Comparison of ENCODE assay signal across 16 cellular contexts in the genomic region with DNA sequence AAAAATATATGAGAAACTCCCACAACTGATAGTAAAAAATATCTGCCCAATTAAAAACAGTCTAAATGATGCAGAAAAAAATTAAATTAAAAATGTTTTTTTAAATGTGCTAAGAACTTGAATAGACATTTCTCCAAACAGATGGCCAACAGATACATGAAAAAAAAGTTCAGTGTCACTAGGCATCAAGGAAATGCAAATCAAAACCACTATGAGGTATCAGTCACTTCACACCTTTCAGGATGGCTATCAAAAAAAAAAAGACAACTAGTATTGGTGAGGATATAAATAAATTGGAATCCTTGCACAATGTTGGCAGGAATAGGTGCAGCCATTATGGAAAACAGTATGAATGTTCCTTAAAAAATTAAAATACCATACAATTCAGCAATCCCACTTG. TPM values are rescaled to one million over a fixed set of nuclear protein-coding genes. Genes with fewer than 3 reads are reported as not detected.
DNase-seq lines count a peak whose midpoint lies in the region; ATAC-seq and TF ChIP-seq lines count a peak whose summit lies in the region.
"Had no signal": no experiment of that assay in that cellular context is flagged by ENCODE, and none has a peak within 500 bp of the region (broad histone marks: within the 10 kb centered on the region; RNA-seq: fewer than 3 reads in every experiment).

No MANE protein-coding gene starts in this region.

- in situ Hi-C loops in GM23248 (cut with MboI): no loop called here

- no peak overlapping the region for H3K4me3 Mint-ChIP-seq in immature natural killer cell
- H3K4me3 Mint-ChIP-seq: activated naive CD4-positive, alpha-beta T cell treated with anti-CD3 and anti-CD28 coated beads, Interleukin-2, amount 10 ng/mL, durations not matched to agents 7 days and 5 days; stimulated activated effector memory CD8-positive, alpha-beta T cell treated with anti-CD3 and anti-CD28 coated beads, Interleukin-12 subunit alpha, Interleukin-12 subunit beta, amount 100 ng/mL, for 72 hours had no signal

- H3K36me3 Mint-ChIP-seq in immature natural killer cell: peaks cover 11 to 16% (median 15%) of the 10 kb centered on the region in 3 donors

- DNase-seq in immature natural killer cell: peak in 2 of 3 donors; percentile 12 to 13
- DNase-seq in WERI-Rb-1: no peak
- no peak for DNase-seq in esophagus squamous epithelium (lab: John Stamatoyannopoulos, UW)
- DNase-seq in GM23248: no peak
- DNase-seq: activated CD4-positive, alpha-beta T cell treated with anti-CD3 and anti-CD28 coated beads for 4 hours; activated CD8-positive, alpha-beta memory T cell treated with anti-CD3 and anti-CD28 coated beads, Interleukin-2, amount 50 U/mL, for 48 hours; activated naive CD4-positive, alpha-beta T cell treated with anti-CD3 and anti-CD28 coated beads, Interleukin-2, amount 10 ng/mL, durations not matched to agents 7 days and 5 days; Peyer's patch; SK-N-SH; stimulated activated CD4-positive, alpha-beta T cell treated with anti-CD3 and anti-CD28 coated beads, Interleukin-12 subunit alpha, Interleukin-12 subunit beta, amount 100 ng/mL, for 4 hours; transverse colon had no signal

- no peak overlapping the region for H3K4me3 ChIP-seq in WERI-Rb-1 (ENCODE audit: low read depth, low read length)
- H3K4me3 ChIP-seq in esophagus squamous epithelium: no peak overlapping the region
- H3K4me3 ChIP-seq in GM23248: no peak overlapping the region
- H3K4me3 ChIP-seq: Peyer's patch, transverse colon had no signal

- TF ChIP-seq POLR2A in esophagus squamous epithelium (IDR thresholded peaks at IDR 0.05): no peak

- H3K9me2 ChIP-seq in GM23248 (ENCODE audit: insufficient read depth): no peaks in the 10 kb centered on the region
- H3K9me2 ChIP-seq: SK-N-SH had no signal

- peaks cover 94% of the 10 kb centered on the region for H3K79me2 ChIP-seq in GM23248 (ENCODE audit: insufficient read depth)

- intact Hi-C loops in esophagus squamous epithelium (cut with DNase I): no loop called here

- no peaks in the 10 kb centered on the region for H3K9me3 Mint-ChIP-seq in immature natural killer cell
- H3K9me3 Mint-ChIP-seq: activated naive CD4-positive, alpha-beta T cell treated with anti-CD3 and anti-CD28 coated beads, Interleukin-2, amount 10 ng/mL, durations not matched to agents 7 days and 5 days; stimulated activated effector memory CD8-positive, alpha-beta T cell treated with anti-CD3 and anti-CD28 coated beads, Interleukin-12 subunit alpha, Interleukin-12 subunit beta, amount 100 ng/mL, for 72 hours had no signal

- TF ChIP-seq CTCF in WERI-Rb-1 (IDR thresholded peaks at IDR 0.05; ENCODE audit: low read depth, low read length): no peak
- no peak for TF ChIP-seq CTCF in esophagus squamous epithelium (IDR thresholded peaks at IDR 0.05)

- ATAC-seq in GM19043 (IDR thresholded peaks at IDR 0.05; ENCODE audit: low read depth, unreplicated experiment) (peak; percentile 63), GM21737 (IDR thresholded peaks at IDR 0.05; ENCODE audit: unreplicated experiment) (peak; percentile 50), HG03280 (IDR thresholded peaks at IDR 0.05; ENCODE audit: unreplicated experiment) (peak; percentile 71)

- peaks cover 69% of the 10 kb centered on the region for H3K36me3 ChIP-seq in WERI-Rb-1
- H3K36me3 ChIP-seq in esophagus squamous epithelium: peaks cover 0 to 82% (median 0%) of the 10 kb centered on the region in 3 donors
- peaks cover 40% of the 10 kb centered on the region for H3K36me3 ChIP-seq in GM23248 (ENCODE audit: low read depth)

- peaks cover 0 to 2% (median 0%) of the 10 kb centered on the region in 3 donors for H3K27me3 Mint-ChIP-seq in immature natural killer cell (ENCODE audit: low read depth in 3 of 3)
- H3K27me3 Mint-ChIP-seq: activated naive CD4-positive, alpha-beta T cell treated with anti-CD3 and anti-CD28 coated beads, Interleukin-2, amount 10 ng/mL, durations not matched to agents 7 days and 5 days had no signal

- peaks cover 23 to 54% of the 10 kb centered on the region in 2 donors for H3K4me1 Mint-ChIP-seq in immature natural killer cell

- H3K9me3 ChIP-seq in WERI-Rb-1 (ENCODE audit: severe bottlenecking) (no peaks in the 10 kb centered on the region), esophagus squamous epithelium (no peaks in the 10 kb centered on the region), GM23248 (ENCODE audit: low read depth) (no peaks in the 10 kb centered on the region)
- H3K9me3 ChIP-seq: Peyer's patch, SK-N-SH, transverse colon had no signal

- peak overlapping the region in 3 of 6 donors; percentile 6 to 57 (median 43) for H3K27ac Mint-ChIP-seq in immature natural killer cell
- H3K27ac Mint-ChIP-seq: activated naive CD4-positive, alpha-beta T cell treated with anti-CD3 and anti-CD28 coated beads, Interleukin-2, amount 10 ng/mL, durations not matched to agents 7 days and 5 days had no signal

- H3K27ac ChIP-seq in WERI-Rb-1 (no peak overlapping the region), esophagus squamous epithelium (no peak overlapping the region), GM23248 (no peak overlapping the region)
- H3K27ac ChIP-seq: Peyer's patch, transverse colon had no signal

- no peaks in the 10 kb centered on the region for H3F3A ChIP-seq in GM23248 (ENCODE audit: insufficient read depth)

- no peak overlapping the region for H3K4me2 ChIP-seq in GM23248 (ENCODE audit: unreplicated experiment)
- H3K4me2 ChIP-seq: SK-N-SH had no signal

- H3K4me1 ChIP-seq in esophagus squamous epithelium (peaks cover 0 to 15% (median 3%) of the 10 kb centered on the region in 3 donors), GM23248 (ENCODE audit: insufficient read depth) (peaks cover 3% of the 10 kb centered on the region; the same call in 1 of the 2 replicates)
- H3K4me1 ChIP-seq: Peyer's patch had no signal

- H3K27me3 ChIP-seq in WERI-Rb-1 (ENCODE audit: insufficient read depth, low read depth, severe bottlenecking) (no peaks in the 10 kb centered on the region), esophagus squamous epithelium (no peaks in the 10 kb centered on the region), GM23248 (replicated peaks; ENCODE audit: insufficient read depth) (no peaks in the 10 kb centered on the region)
- H3K27me3 ChIP-seq: Peyer's patch, transverse colon had no signal

- H3K9ac ChIP-seq in GM23248: no peak overlapping the region
- H3K9ac ChIP-seq: SK-N-SH had no signal

- H4K20me1 ChIP-seq in GM23248 (ENCODE audit: insufficient read depth): peaks cover 4% of the 10 kb centered on the region; the same call in 1 of the 2 replicates

- H2AFZ ChIP-seq in GM23248: no peak overlapping the region

RNA-seq across cellular contexts. Expression of a gene that starts 16.6 kb away (rescaled TPM):
- 10 to 100 TPM; 30.3 to 49.6 (median 33.8) TPM for polyA plus RNA-seq in immature natural killer cell
- total RNA-seq in esophagus squamous epithelium: 10 to 100 TPM; 20.7 to 48.1 (median 35.6) TPM
- 26.2 and 34.0 TPM in 2 replicates for total RNA-seq in GM23248 (2014; rRNA removed; shearing (Covaris generic))
- 25.3 and 25.9 TPM in 2 replicates for polyA plus RNA-seq in GM23248 (2016; fragmentation: Nextera tagmentation; extraction: Ambion mirVana)

RNA-seq across cellular contexts. Expression of a gene that starts 54.7 kb away (rescaled TPM):
- polyA plus RNA-seq in immature natural killer cell (under 1 TPM in 1 of 3 donors, not detected in 2; 0.25 TPM), GM23248 (2016; fragmentation: Nextera tagmentation; extraction: Ambion mirVana) (1.2 and 1.8 TPM in 2 replicates)
- under 1 TPM in 2 of 4 donors, not detected in 2; 0.38 TPM for total RNA-seq in esophagus squamous epithelium
- total RNA-seq in GM23248 (2014; rRNA removed; shearing (Covaris generic)): 0.63 and 4.9 TPM in 2 replicates
- total RNA-seq: H1, Peyer's patch had no signal
- polyA plus RNA-seq: H1 had no signal

Comparison
In these comparisons a context has a peak if more than half of its experiments do, and no peak if none do; other contexts are left out.
1. DNase-seq: peak in immature natural killer cell (2 of 3); none in WERI-Rb-1 (single experiment), esophagus squamous epithelium (single experiment) and GM23248 (single experiment).
2. Peak in every context shown above with its lines, with median percentiles within 50 percentile points of each other: ATAC-seq.